Comparison of ENCODE assay signal across 8 cellular contexts in the genomic region with DNA sequence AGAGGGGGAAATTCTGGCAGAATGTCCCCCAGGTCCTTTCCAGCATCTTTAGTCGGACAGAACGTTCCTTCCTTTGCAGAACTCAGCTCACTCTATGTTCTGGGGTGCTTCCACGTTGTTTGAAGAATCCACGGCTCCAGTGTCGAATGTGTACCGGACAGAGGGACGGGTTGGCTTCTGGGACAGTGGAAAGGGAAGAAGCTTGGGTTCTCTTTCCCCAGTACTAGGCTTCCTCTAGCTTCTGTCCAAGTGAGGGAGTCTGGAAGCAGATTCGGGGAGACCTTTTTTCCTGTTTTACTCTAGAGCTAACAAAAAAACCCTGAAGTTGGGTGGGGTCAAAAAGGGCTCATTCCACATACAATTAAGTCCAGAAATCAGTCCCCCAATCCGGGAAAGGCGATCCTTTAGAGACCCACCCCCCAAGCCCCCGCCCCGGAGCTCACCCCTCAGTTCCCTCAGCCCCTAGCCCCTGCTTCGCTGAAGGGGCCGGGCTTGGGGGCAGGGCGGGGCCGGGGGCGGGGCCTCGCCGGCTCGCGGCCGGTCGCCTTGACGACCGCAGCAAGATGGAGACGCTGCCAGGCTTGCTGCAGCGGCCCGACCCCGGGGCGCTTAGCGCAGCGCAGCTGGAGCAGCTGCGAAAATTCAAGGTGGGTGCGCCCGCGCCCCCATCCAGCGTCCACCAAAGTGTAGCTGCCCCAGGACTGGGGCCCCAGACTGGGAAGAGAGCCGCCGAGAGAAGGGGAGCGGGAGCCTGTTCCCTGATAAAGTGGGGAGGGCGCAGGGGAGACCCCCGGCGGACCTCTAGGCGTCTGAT. TPM values are rescaled to one million over a fixed set of nuclear protein-coding genes. Genes with fewer than 3 reads are reported as not detected.
A peak's percentile ranks its signal among the peaks of the same experiment; 100 is the strongest.
DNase-seq lines count a peak whose midpoint lies in the region; ATAC-seq and TF ChIP-seq lines count a peak whose summit lies in the region.

A gene with protein sequence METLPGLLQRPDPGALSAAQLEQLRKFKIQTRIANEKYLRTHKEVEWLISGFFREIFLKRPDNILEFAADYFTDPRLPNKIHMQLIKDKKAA (plus strand): TSS at position 549 of the 814 bp plus-strand sequence. CDS start 15 bp downstream, at position 564.

- TF ChIP-seq CTCF in cardiac muscle cell (IDR thresholded peaks at IDR 0.05; ENCODE audit: low read depth, low read length) (no peak), prostate gland (IDR thresholded peaks at IDR 0.05) (no peak)

- H3K4me1 ChIP-seq in cardiac muscle cell (ENCODE audit: low read depth) = peaks cover 11% of the 10 kb centered on the region
- no peaks in the 10 kb centered on the region for H3K4me1 ChIP-seq in prostate gland (replicated peaks)

- peaks cover 40% of the 10 kb centered on the region for H3K27me3 ChIP-seq in cardiac muscle cell
- no peaks in the 10 kb centered on the region for H3K27me3 ChIP-seq in prostate gland (replicated peaks; ENCODE audit: insufficient read depth)

- H3K4me3 Mint-ChIP-seq in activated T-helper 2 cell treated with anti-CD3 and anti-CD28 coated beads, Interferon-gamma antibody, Interleukin-2, Interleukin-4, amounts not matched to agents 10 μg/mL and 5 μg/mL and 100 μg/mL, durations not matched to agents 14 hours and 24 hours and 36 hours (ENCODE audit: low read depth) = peak within 1 kb of the TSS; percentile 70

- H3K27me3 Mint-ChIP-seq in activated T-helper 2 cell treated with anti-CD3 and anti-CD28 coated beads, Interferon-gamma antibody, Interleukin-2, Interleukin-4, amounts not matched to agents 10 μg/mL and 5 μg/mL and 100 μg/mL, durations not matched to agents 14 hours and 24 hours and 36 hours (ENCODE audit: low read depth) = peaks cover 72% of the 10 kb centered on the region

- no peak for TF ChIP-seq POLR2A in prostate gland (IDR thresholded peaks at IDR 0.05)

- intact Hi-C loops in activated T-helper 2 cell treated with anti-CD3 and anti-CD28 coated beads, Interferon-gamma antibody, Interleukin-2, Interleukin-4, amounts not matched to agents 10 μg/mL and 5 μg/mL and 100 μg/mL, durations not matched to agents 14 hours and 24 hours and 36 hours (cut with micrococcal nuclease) = loop anchor here (5.0 kb wide), 1 partner anchor 116 kb away; a partner anchor contains a TSS
- intact Hi-C loops in prostate gland (cut with DNase I) = loop anchor here (5.0 kb wide), 2 partner anchors 114 to 179 kb away; a partner anchor contains a TSS

- H3K36me3 ChIP-seq in cardiac muscle cell = no peaks in the 10 kb centered on the region
- H3K36me3 ChIP-seq in prostate gland = no peaks in the 10 kb centered on the region

- 9% methylated on average over 27 of the region's 44 CpGs for WGBS in prostate gland

- peak; percentile 81 for DNase-seq in AG08395 (ENCODE audit: low spot score)
- peak; percentile 6 for DNase-seq in NCI-H146 treated with DMSO at 0.1 percent for 48 hours (lab: John Stamatoyannopoulos, UW; ENCODE audit: unreplicated experiment)
- DNase-seq in activated T-helper 2 cell treated with anti-CD3 and anti-CD28 coated beads, Interferon-gamma antibody, Interleukin-2, Interleukin-4, amounts not matched to agents 10 μg/mL and 5 μg/mL and 100 μg/mL, durations not matched to agents 14 hours and 24 hours and 36 hours (ENCODE audit: low spot score) = peak; percentile 20
- DNase-seq in cardiac muscle cell (ENCODE audit: low read depth in 1 of 2, low spot score in 1 of 2) = peak; percentile 44 to 63
- no peak for DNase-seq in prostate gland (ENCODE audit: low spot score)
- DNase-seq in NCI-H1694 (lab: John Stamatoyannopoulos, UW) = no peak
- DNase-seq in amniotic stem cell (lab: John Stamatoyannopoulos, UW) = no peak

- H3K4me1 Mint-ChIP-seq in activated T-helper 2 cell treated with anti-CD3 and anti-CD28 coated beads, Interferon-gamma antibody, Interleukin-2, Interleukin-4, amounts not matched to agents 10 μg/mL and 5 μg/mL and 100 μg/mL, durations not matched to agents 14 hours and 24 hours and 36 hours (ENCODE audit: low read depth) = peaks cover 19% of the 10 kb centered on the region

- H3K9me3 Mint-ChIP-seq in activated T-helper 2 cell treated with anti-CD3 and anti-CD28 coated beads, Interferon-gamma antibody, Interleukin-2, Interleukin-4, amounts not matched to agents 10 μg/mL and 5 μg/mL and 100 μg/mL, durations not matched to agents 14 hours and 24 hours and 36 hours = no peaks in the 10 kb centered on the region

- H3K27ac ChIP-seq in cardiac muscle cell (no peak within 1 kb of the TSS), prostate gland (peak within 1 kb of the TSS; percentile 53 to 65)

- H3K36me3 Mint-ChIP-seq in activated T-helper 2 cell treated with anti-CD3 and anti-CD28 coated beads, Interferon-gamma antibody, Interleukin-2, Interleukin-4, amounts not matched to agents 10 μg/mL and 5 μg/mL and 100 μg/mL, durations not matched to agents 14 hours and 24 hours and 36 hours (ENCODE audit: low read depth) = no peaks in the 10 kb centered on the region

- H3K9me3 ChIP-seq in cardiac muscle cell (ENCODE audit: low read depth) = no peaks in the 10 kb centered on the region
- no peaks in the 10 kb centered on the region for H3K9me3 ChIP-seq in prostate gland

- H3K4me3 ChIP-seq in cardiac muscle cell (peak within 1 kb of the TSS; percentile 34), prostate gland (peak within 1 kb of the TSS; percentile 19 to 33)

- ATAC-seq in GM19372 (IDR thresholded peaks at IDR 0.05; ENCODE audit: low read depth, unreplicated experiment) = peak; percentile 51

- H3K27ac Mint-ChIP-seq in activated T-helper 2 cell treated with anti-CD3 and anti-CD28 coated beads, Interferon-gamma antibody, Interleukin-2, Interleukin-4, amounts not matched to agents 10 μg/mL and 5 μg/mL and 100 μg/mL, durations not matched to agents 14 hours and 24 hours and 36 hours = no peak within 1 kb of the TSS

RNA-seq across cellular contexts. Expression of the gene that starts here (rescaled TPM):
- not detected in 2 replicates for total RNA-seq in activated T-helper 2 cell treated with anti-CD3 and anti-CD28 coated beads, Interferon-gamma antibody, Interleukin-2, Interleukin-4, amounts not matched to agents 10 μg/mL and 5 μg/mL and 100 μg/mL, durations not matched to agents 14 hours and 24 hours and 36 hours
- total RNA-seq in cardiac muscle cell (not detected in 2 replicates), prostate gland (1 to 10 TPM in 1 of 2 donors, not detected in 1; 7.8 TPM)
- 1.1 TPM in 1 of 2 replicates, not detected in the other for polyA plus RNA-seq in cardiac muscle cell

Comparison
In these comparisons a context has a peak if more than half of its experiments do, and no peak if none do; other contexts are left out.
1. Peak in DNase-seq in activated T-helper 2 cell treated with anti-CD3 and anti-CD28 coated beads, Interferon-gamma antibody, Interleukin-2, Interleukin-4, amounts not matched to agents 10 μg/mL and 5 μg/mL and 100 μg/mL, durations not matched to agents 14 hours and 24 hours and 36 hours; RNA of the gene not detected or under 1 TPM.
2. DNase-seq: peak in AG08395 (single experiment), NCI-H146 treated with DMSO at 0.1 percent for 48 hours (single experiment) and cardiac muscle cell (2 of 2); none in prostate gland (single experiment), NCI-H1694 (single experiment) and amniotic stem cell (single experiment).